ENCODE assay signal across 18 cellular contexts in the genomic region with DNA sequence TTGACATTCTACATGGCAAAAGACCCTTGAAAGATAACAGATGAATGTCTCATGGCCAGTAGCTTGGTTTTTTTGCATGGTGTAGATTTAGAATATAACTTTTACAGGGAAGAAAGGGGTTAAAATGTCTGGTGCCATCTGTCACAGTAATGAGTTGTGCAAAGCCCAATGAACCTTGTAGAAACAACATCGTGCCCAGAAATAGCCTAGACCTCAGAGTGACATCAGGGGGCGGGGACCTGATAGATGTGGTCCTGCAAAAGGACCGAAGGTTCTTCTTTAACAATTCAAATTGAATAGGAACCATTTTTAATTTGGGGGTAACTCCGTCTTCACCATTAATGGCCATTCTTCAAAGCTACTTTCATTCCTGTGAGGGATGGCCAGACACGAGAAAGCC.
DNase-seq lines count a peak whose midpoint lies in the region; ATAC-seq and TF ChIP-seq lines count a peak whose summit lies in the region.
"Had no signal": no experiment of that assay in that cellular context is flagged by ENCODE, and none has a peak within 500 bp of the region (broad histone marks: within the 10 kb centered on the region; RNA-seq: fewer than 3 reads in every experiment).

No MANE protein-coding gene starts in this region.

- H3K27ac Mint-ChIP-seq in naive thymus-derived CD4-positive, alpha-beta T cell, result no peak overlapping the region
- H3K27ac Mint-ChIP-seq: CD4-positive, CD25-positive, alpha-beta regulatory T cell; GM23338; IgD-negative memory B cell had no signal

- no peak for DNase-seq in prostate gland (ENCODE audit: low spot score)
- no peak for DNase-seq in naive thymus-derived CD4-positive, alpha-beta T cell
- DNase-seq: Calu3; CD4-positive, CD25-positive, alpha-beta regulatory T cell; Kasumi-1; NCI-H1930; NCI-H510A; NCI-H748 treated with DMSO at 0.1 percent for 48 hours; NK-92 treated with Interleukin-12 subunit alpha and Interleukin-12 subunit beta, amount 100 ng/mL, for 24 hours; SHP77 treated with DMSO at 0.1 percent for 48 hours; SK-N-SH had no signal

- H2AFZ ChIP-seq in ACC112 (ENCODE audit: low read length, unreplicated experiment), result no peak overlapping the region
- H2AFZ ChIP-seq: GM23338 had no signal

- ATAC-seq in GM18870 (IDR thresholded peaks at IDR 0.05; ENCODE audit: unreplicated experiment) (no peak), HG03175 (IDR thresholded peaks at IDR 0.05; ENCODE audit: unreplicated experiment) (no peak)
- no peak for ATAC-seq in naive thymus-derived CD4-positive, alpha-beta T cell
- ATAC-seq: GM23338 had no signal

- TF ChIP-seq POLR2A in prostate gland (IDR thresholded peaks at IDR 0.05), result no peak

- CTCF ChIA-PET in naive thymus-derived CD4-positive, alpha-beta T cell (lab: Charles Lee), result no interaction called here

- 32% methylated on average over 5 of the region's 5 CpGs for WGBS in prostate gland

- H3K36me3 ChIP-seq in ACC112 (ENCODE audit: insufficient read depth, low read length) (no peaks in the 10 kb centered on the region), prostate gland (no peaks in the 10 kb centered on the region)
- H3K36me3 ChIP-seq in BLaER1 treated with 17β-estradiol and CSF1 and Interleukin-3, amounts not matched to agents 10 nM and 100 nM, result peaks cover 0 to 20% (median 0%) of the 10 kb centered on the region in 11 experiments; a peak in 2 of 22 replicates
- no peaks in the 10 kb centered on the region for H3K36me3 ChIP-seq in naive thymus-derived CD4-positive, alpha-beta T cell (ENCODE audit: control insufficient read depth in 2 of 3, insufficient read depth in 3 of 3, low read length in 3 of 3)

- H3K9ac ChIP-seq in BLaER1 treated with 17β-estradiol and CSF1 and Interleukin-3, amounts not matched to agents 10 nM and 100 nM, result peak overlapping the region in 1 of 11 experiments; percentile 23; a peak in 2 of 22 replicates
- H3K9ac ChIP-seq: SK-N-SH had no signal

- H3K36me3 Mint-ChIP-seq in naive thymus-derived CD4-positive, alpha-beta T cell, result no peaks in the 10 kb centered on the region
- H3K36me3 Mint-ChIP-seq: CD4-positive, CD25-positive, alpha-beta regulatory T cell; IgD-negative memory B cell had no signal

- H3K27ac ChIP-seq in ACC112 (ENCODE audit: low read depth, low read length) (peak overlapping the region; percentile 90), VCaP (peak overlapping the region; percentile 78), prostate gland (peak overlapping the region; percentile 7 to 9)
- H3K27ac ChIP-seq in BLaER1 treated with 17β-estradiol and CSF1 and Interleukin-3, amounts not matched to agents 10 nM and 100 nM, result peak overlapping the region in 5 of 11 experiments; percentile 43 to 67 (median 66); a peak in 10 of 22 replicates
- H3K27ac ChIP-seq in naive thymus-derived CD4-positive, alpha-beta T cell (ENCODE audit: low read depth, low read length), result no peak overlapping the region

- POLR2A ChIA-PET in naive thymus-derived CD4-positive, alpha-beta T cell (lab: Charles Lee), result no interaction called here

- H3K4me3 Mint-ChIP-seq in naive thymus-derived CD4-positive, alpha-beta T cell, result no peak overlapping the region
- H3K4me3 Mint-ChIP-seq: CD4-positive, CD25-positive, alpha-beta regulatory T cell; GM23338; IgD-negative memory B cell had no signal

- H3K4me2 ChIP-seq in BLaER1 treated with 17β-estradiol and CSF1 and Interleukin-3, amounts not matched to agents 10 nM and 100 nM, result peak overlapping the region; percentile 14 to 76 (median 69); a peak in 20 of 22 replicates
- H3K4me2 ChIP-seq: GM23338, SK-N-SH had no signal

- H3K9me3 ChIP-seq in BLaER1 treated with 17β-estradiol and CSF1 and Interleukin-3, amounts not matched to agents 10 nM and 100 nM (replicated peaks in 1 of 11), result no peaks in the 10 kb centered on the region
- H3K9me3 ChIP-seq in prostate gland, result no peaks in the 10 kb centered on the region
- no peaks in the 10 kb centered on the region for H3K9me3 ChIP-seq in naive thymus-derived CD4-positive, alpha-beta T cell (ENCODE audit: control insufficient read depth in 2 of 3, low read length in 3 of 3)
- H3K9me3 ChIP-seq: SK-N-SH had no signal

- peaks cover 3 to 8% (median 5%) of the 10 kb centered on the region in 5 donors for H3K27me3 Mint-ChIP-seq in naive thymus-derived CD4-positive, alpha-beta T cell
- H3K27me3 Mint-ChIP-seq: CD4-positive, CD25-positive, alpha-beta regulatory T cell had no signal

- no peaks in the 10 kb centered on the region for H3K4me1 Mint-ChIP-seq in naive thymus-derived CD4-positive, alpha-beta T cell
- H3K4me1 Mint-ChIP-seq: CD4-positive, CD25-positive, alpha-beta regulatory T cell; GM23338 had no signal

- intact Hi-C loops in prostate gland (cut with DNase I), result no loop called here
- intact Hi-C loops in naive thymus-derived CD4-positive, alpha-beta T cell (cut with micrococcal nuclease), result no loop called here

- H3K4me3 ChIP-seq in ACC112 (ENCODE audit: low read depth, low read length) (no peak overlapping the region), prostate gland (no peak overlapping the region)
- 0 out of 20 replicates have a peak overlapping the region, but pooled peaks of 1 of the 10 experiments have one; percentile 3 for H3K4me3 ChIP-seq in BLaER1 treated with 17β-estradiol and CSF1 and Interleukin-3, amounts not matched to agents 10 nM and 100 nM
- no peak overlapping the region for H3K4me3 ChIP-seq in naive thymus-derived CD4-positive, alpha-beta T cell (ENCODE audit: low read length)
- H3K4me3 ChIP-seq: GM23338 had no signal

- H3K4me1 ChIP-seq in ACC112 (ENCODE audit: control insufficient read depth, insufficient read depth, low read length, unreplicated experiment) (peaks cover 49% of the 10 kb centered on the region), prostate gland (replicated peaks) (peaks cover 8% of the 10 kb centered on the region)
- peaks cover 0 to 29% (median 20%) of the 10 kb centered on the region in 10 experiments; a peak in 18 of 20 replicates for H3K4me1 ChIP-seq in BLaER1 treated with 17β-estradiol and CSF1 and Interleukin-3, amounts not matched to agents 10 nM and 100 nM
- no peaks in the 10 kb centered on the region for H3K4me1 ChIP-seq in naive thymus-derived CD4-positive, alpha-beta T cell (ENCODE audit: control insufficient read depth in 2 of 2, insufficient read depth in 2 of 2, low read length in 2 of 2)

- no peaks in the 10 kb centered on the region for H3K79me2 ChIP-seq in ACC112 (ENCODE audit: control insufficient read depth, insufficient read depth, low read length, unreplicated experiment)

- H4K20me1 ChIP-seq in BLaER1 treated with 17β-estradiol and CSF1 and Interleukin-3, amounts not matched to agents 10 nM and 100 nM, result no peaks in the 10 kb centered on the region

- H3K27me3 ChIP-seq in ACC112 (ENCODE audit: insufficient read depth, low read length) (no peaks in the 10 kb centered on the region), prostate gland (replicated peaks; ENCODE audit: insufficient read depth) (no peaks in the 10 kb centered on the region)
- no peaks in the 10 kb centered on the region for H3K27me3 ChIP-seq in BLaER1 treated with 17β-estradiol and CSF1 and Interleukin-3, amounts not matched to agents 10 nM and 100 nM
- no peaks in the 10 kb centered on the region for H3K27me3 ChIP-seq in naive thymus-derived CD4-positive, alpha-beta T cell (ENCODE audit: control insufficient read depth in 2 of 2, insufficient read depth in 2 of 2, low read length in 2 of 2)

- TF ChIP-seq CTCF in VCaP (conservative IDR thresholded peaks at IDR 0.05) (no peak), prostate gland (IDR thresholded peaks at IDR 0.05) (no peak)

- H3K9me3 Mint-ChIP-seq in naive thymus-derived CD4-positive, alpha-beta T cell, result peaks cover 0 to 2% (median 0%) of the 10 kb centered on the region in 11 donors
- H3K9me3 Mint-ChIP-seq: GM23338, IgD-negative memory B cell had no signal
